Comparison of ENCODE assay signal across 1 cellular context in the genomic region with DNA sequence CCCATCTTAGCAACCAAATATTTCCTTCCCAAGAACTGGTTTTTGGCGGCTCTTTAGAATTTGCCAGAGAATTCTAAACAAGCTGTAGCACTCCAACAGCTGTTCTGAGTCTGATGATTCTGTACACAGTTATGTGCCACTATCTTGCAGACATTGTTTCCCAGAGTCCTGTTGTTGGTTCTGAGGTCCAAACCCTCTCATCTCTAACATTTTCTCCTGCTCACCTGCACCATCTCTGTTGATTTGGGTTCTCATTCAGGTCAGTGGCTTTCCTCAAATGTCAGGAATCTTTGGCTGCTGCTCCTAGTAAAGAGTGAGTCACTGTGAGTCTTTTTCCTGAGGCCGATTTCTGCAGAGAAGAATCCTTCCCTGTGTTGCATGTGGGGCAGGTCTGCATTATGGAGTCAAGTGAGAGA.
TF ChIP-seq lines count a peak whose summit lies in the region.

No MANE protein-coding gene starts in this region.

TF ChIP-seq in SK-N-SH treated with all-trans-retinoic acid at 6 μM for 48 hours, 23 proteins besides CTCF, POLR2A, EP300 and RAD21 (continued from another document):
- TF ChIP-seq, protein P1, sequence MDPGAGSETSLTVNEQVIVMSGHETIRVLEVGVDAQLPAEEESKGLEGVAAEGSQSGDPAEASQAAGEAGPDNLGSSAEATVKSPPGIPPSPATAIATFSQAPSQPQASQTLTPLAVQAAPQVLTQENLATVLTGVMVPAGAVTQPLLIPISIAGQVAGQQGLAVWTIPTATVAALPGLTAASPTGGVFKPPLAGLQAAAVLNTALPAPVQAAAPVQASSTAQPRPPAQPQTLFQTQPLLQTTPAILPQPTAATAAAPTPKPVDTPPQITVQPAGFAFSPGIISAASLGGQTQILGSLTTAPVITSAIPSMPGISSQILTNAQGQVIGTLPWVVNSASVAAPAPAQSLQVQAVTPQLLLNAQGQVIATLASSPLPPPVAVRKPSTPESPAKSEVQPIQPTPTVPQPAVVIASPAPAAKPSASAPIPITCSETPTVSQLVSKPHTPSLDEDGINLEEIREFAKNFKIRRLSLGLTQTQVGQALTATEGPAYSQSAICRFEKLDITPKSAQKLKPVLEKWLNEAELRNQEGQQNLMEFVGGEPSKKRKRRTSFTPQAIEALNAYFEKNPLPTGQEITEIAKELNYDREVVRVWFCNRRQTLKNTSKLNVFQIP (CRISPR knock-in tag; IDR thresholded peaks at IDR 0.05; ENCODE audit: borderline replicate concordance, low read depth), result no peak
- TF ChIP-seq ZNF70 (CRISPR knock-in tag; IDR thresholded peaks at IDR 0.05), result no peak
- no peak for TF ChIP-seq ZFP3 (CRISPR knock-in tag; IDR thresholded peaks at IDR 0.05)
- TF ChIP-seq TOX (CRISPR knock-in tag; IDR thresholded peaks at IDR 0.05; ENCODE audit: borderline replicate concordance), result no peak
- no peak for TF ChIP-seq ARNTL (CRISPR knock-in tag; IDR thresholded peaks at IDR 0.05; ENCODE audit: borderline replicate concordance, low read depth)
- TF ChIP-seq ZNF565 (CRISPR knock-in tag; conservative IDR thresholded peaks at IDR 0.05; ENCODE audit: low read depth), result no peak
- no peak for TF ChIP-seq ZC3H10 (CRISPR knock-in tag; IDR thresholded peaks at IDR 0.05)
